In the genomic region with DNA sequence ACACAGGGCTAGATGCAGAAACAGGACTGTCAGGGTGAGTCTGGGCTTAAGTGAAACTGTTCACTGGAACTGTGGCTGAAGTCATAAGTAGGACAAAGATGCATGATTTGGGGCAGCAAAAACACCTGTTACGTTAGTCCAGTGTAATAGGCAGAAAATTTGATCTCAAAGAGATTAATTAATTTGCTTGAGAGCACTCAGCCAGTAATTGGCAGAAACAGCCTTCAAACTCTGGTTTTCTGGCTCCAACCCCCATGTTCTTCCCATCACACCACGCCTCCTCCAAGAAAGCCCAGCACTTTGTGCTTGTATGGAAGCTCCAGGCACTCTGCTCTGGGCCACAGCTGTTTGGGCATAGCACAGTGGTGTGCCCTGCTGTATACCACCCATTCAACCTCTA, we compare ENCODE assay signal across 3 cellular contexts.
TF ChIP-seq lines count a peak whose summit lies in the region.

No MANE protein-coding gene starts in this region.

TF ChIP-seq in SK-N-SH, 30 proteins besides CTCF, POLR2A, EP300 and RAD21 (continued from another document):
- TF ChIP-seq PBX3 (IDR thresholded peaks at IDR 0.05) (no peak), USF2 (IDR thresholded peaks at IDR 0.05; ENCODE audit: borderline replicate concordance, low read depth, low read length) (no peak), MXI1 (IDR thresholded peaks at IDR 0.05; ENCODE audit: low read depth, low read length) (peak; percentile 22; the same call in 1 of the 2 replicates)

TF ChIP-seq in SK-N-SH treated with all-trans-retinoic acid at 6 μM for 48 hours, 23 proteins besides CTCF, POLR2A, EP300 and RAD21 (continued from another document):
- TF ChIP-seq, protein P1, sequence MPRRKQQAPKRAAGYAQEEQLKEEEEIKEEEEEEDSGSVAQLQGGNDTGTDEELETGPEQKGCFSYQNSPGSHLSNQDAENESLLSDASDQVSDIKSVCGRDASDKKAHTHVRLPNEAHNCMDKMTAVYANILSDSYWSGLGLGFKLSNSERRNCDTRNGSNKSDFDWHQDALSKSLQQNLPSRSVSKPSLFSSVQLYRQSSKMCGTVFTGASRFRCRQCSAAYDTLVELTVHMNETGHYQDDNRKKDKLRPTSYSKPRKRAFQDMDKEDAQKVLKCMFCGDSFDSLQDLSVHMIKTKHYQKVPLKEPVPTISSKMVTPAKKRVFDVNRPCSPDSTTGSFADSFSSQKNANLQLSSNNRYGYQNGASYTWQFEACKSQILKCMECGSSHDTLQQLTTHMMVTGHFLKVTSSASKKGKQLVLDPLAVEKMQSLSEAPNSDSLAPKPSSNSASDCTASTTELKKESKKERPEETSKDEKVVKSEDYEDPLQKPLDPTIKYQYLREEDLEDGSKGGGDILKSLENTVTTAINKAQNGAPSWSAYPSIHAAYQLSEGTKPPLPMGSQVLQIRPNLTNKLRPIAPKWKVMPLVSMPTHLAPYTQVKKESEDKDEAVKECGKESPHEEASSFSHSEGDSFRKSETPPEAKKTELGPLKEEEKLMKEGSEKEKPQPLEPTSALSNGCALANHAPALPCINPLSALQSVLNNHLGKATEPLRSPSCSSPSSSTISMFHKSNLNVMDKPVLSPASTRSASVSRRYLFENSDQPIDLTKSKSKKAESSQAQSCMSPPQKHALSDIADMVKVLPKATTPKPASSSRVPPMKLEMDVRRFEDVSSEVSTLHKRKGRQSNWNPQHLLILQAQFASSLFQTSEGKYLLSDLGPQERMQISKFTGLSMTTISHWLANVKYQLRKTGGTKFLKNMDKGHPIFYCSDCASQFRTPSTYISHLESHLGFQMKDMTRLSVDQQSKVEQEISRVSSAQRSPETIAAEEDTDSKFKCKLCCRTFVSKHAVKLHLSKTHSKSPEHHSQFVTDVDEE (CRISPR knock-in tag; IDR thresholded peaks at IDR 0.05) = no peak
- TF ChIP-seq CSDC2 (CRISPR knock-in tag; IDR thresholded peaks at IDR 0.05) (no peak), ESRRG (CRISPR knock-in tag; IDR thresholded peaks at IDR 0.05) (no peak), PATZ1 (CRISPR knock-in tag; IDR thresholded peaks at IDR 0.05; ENCODE audit: borderline replicate concordance) (no peak), CREB5 (CRISPR knock-in tag; IDR thresholded peaks at IDR 0.05; ENCODE audit: low read depth) (no peak), PPARA (CRISPR knock-in tag; IDR thresholded peaks at IDR 0.05; ENCODE audit: borderline replicate concordance) (no peak), GLIS3 (CRISPR knock-in tag; IDR thresholded peaks at IDR 0.05) (no peak), TCF4 (CRISPR knock-in tag; IDR thresholded peaks at IDR 0.05; ENCODE audit: borderline replicate concordance) (no peak), ZNF8 (CRISPR knock-in tag; IDR thresholded peaks at IDR 0.05) (no peak), TOX (CRISPR knock-in tag; IDR thresholded peaks at IDR 0.05; ENCODE audit: borderline replicate concordance) (no peak), RARB (CRISPR knock-in tag; IDR thresholded peaks at IDR 0.05) (no peak), ZFP30 (CRISPR knock-in tag; IDR thresholded peaks at IDR 0.05) (no peak)
TF ChIP-seq in SK-N-SH treated with all-trans-retinoic acid at 6 μM for 48 hours: peak in this region for 0.

TF ChIP-seq in GM23338, 12 proteins besides CTCF, POLR2A, EP300 and RAD21 (continued from another document):
- TF ChIP-seq NANOG (IDR thresholded peaks at IDR 0.05; ENCODE audit: borderline replicate concordance) (no peak), EZH2phosphoT487 (IDR thresholded peaks at IDR 0.05; ENCODE audit: unreplicated experiment) (no peak), STAT1 (IDR thresholded peaks at IDR 0.05; ENCODE audit: unreplicated experiment) (no peak), ZNF114 (CRISPR knock-in tag; IDR thresholded peaks at IDR 0.05) (no peak), JUNB (IDR thresholded peaks at IDR 0.05; ENCODE audit: unreplicated experiment) (no peak)
